Comparison of ENCODE assay signal across 8 cellular contexts in genomic region chr1:202952818-202953217, GRCh38. TPM values are rescaled to one million over a fixed set of nuclear protein-coding genes. Genes with fewer than 3 reads are reported as not detected.
DNase-seq lines count a peak whose midpoint lies in the region; ATAC-seq and TF ChIP-seq lines count a peak whose summit lies in the region.

No MANE protein-coding gene starts in this region.

- no peak overlapping the region for H3K4me3 ChIP-seq in mesendoderm (ENCODE audit: low read length)

- WGBS in mesendoderm (ENCODE audit: extremely low coverage, insufficient coverage, low lambda C conversion rate), result no CpG with 5 or more reads among the region's 4 CpGs

- H3K23ac ChIP-seq in mesendoderm (ENCODE audit: low read length), result no peak overlapping the region

- no peak overlapping the region for H2BK15ac ChIP-seq in mesendoderm (replicated peaks; ENCODE audit: low read depth)

- H3K27me3 ChIP-seq in mesendoderm (ENCODE audit: insufficient read depth, low read length, poor library complexity), result no peaks in the 10 kb centered on the region

- no peak overlapping the region for H4K5ac ChIP-seq in mesendoderm (ENCODE audit: low read length)

- no peak overlapping the region for H3K4me2 ChIP-seq in mesendoderm (ENCODE audit: low read length)

- no peak overlapping the region for H2AK5ac ChIP-seq in mesendoderm (ENCODE audit: low read length)

- H2BK5ac ChIP-seq in mesendoderm (ENCODE audit: low read length), result no peak overlapping the region

- ATAC-seq in HG03565 (IDR thresholded peaks at IDR 0.05; ENCODE audit: unreplicated experiment) (no peak), HG02642 (IDR thresholded peaks at IDR 0.05; ENCODE audit: poor library complexity, unreplicated experiment) (no peak), HG03175 (IDR thresholded peaks at IDR 0.05; ENCODE audit: unreplicated experiment) (no peak)

- no peak overlapping the region for H3K4ac ChIP-seq in mesendoderm (ENCODE audit: low read depth, low read length)

- no peak overlapping the region for H3K18ac ChIP-seq in mesendoderm (ENCODE audit: low read length)

- H3K36me3 ChIP-seq in mesendoderm (ENCODE audit: control insufficient read depth, insufficient read depth, low read length), result peaks cover 6% of the 10 kb centered on the region

- POLR2A ChIA-PET in RWPE1 (lab: Yijun Ruan, JAX; ENCODE audit: low non-redundant PET), result interaction anchor here (0.6 kb wide), 1 partner anchor 10 kb away, joined by 7 read pairs; no protein-coding TSS in a partner anchor

- no peak overlapping the region for H3K9ac ChIP-seq in mesendoderm (ENCODE audit: low read length)

- H3K56ac ChIP-seq in mesendoderm (ENCODE audit: low read length), result no peak overlapping the region

- TF ChIP-seq CTCF in RWPE1 (conservative IDR thresholded peaks at IDR 0.05; ENCODE audit: low read depth), result no peak

- CTCF ChIA-PET in RWPE1 (lab: Yijun Ruan, JAX), result interaction anchor here (0.6 to 1.2 kb wide), 3 partner anchors 47 to 808 kb away, joined by 3 read pairs; no protein-coding TSS in a partner anchor

- H3K27ac ChIP-seq in RWPE1, result no peak overlapping the region
- H3K27ac ChIP-seq in mesendoderm (ENCODE audit: low read depth, low read length), result no peak overlapping the region

- H4K8ac ChIP-seq in mesendoderm (ENCODE audit: low read depth, low read length), result no peak overlapping the region

- H3K79me2 ChIP-seq in mesendoderm (ENCODE audit: control insufficient read depth, insufficient read depth, low read length), result peaks cover 51% of the 10 kb centered on the region

- H3K79me1 ChIP-seq in mesendoderm (ENCODE audit: low read length), result peaks cover 18% of the 10 kb centered on the region

- DNase-seq in COLO829 (ENCODE audit: low spot score) (peak; percentile 94), RWPE1 (ENCODE audit: low spot score) (peak; percentile 92), epidermal melanocyte (ENCODE audit: insufficient read length, low spot score) (peak; percentile 71), myocyte (ENCODE audit: low read depth) (peak; percentile 35), mesendoderm (no peak)

- H2BK120ac ChIP-seq in mesendoderm (ENCODE audit: low read depth, low read length), result no peak overlapping the region

- H3K4me1 ChIP-seq in mesendoderm (ENCODE audit: control insufficient read depth, low read depth, low read length), result no peaks in the 10 kb centered on the region

RNA-seq across cellular contexts. Expression of gene ADIPOR1, which starts 5.3 kb away (rescaled TPM):
- total RNA-seq in myocyte, result 166 and 230 TPM in 2 replicates
- 125 TPM for polyA plus RNA-seq in myocyte (2012)
- polyA plus RNA-seq in mesendoderm (2013, experiment 1 of 2), result 95.5 TPM
- 94.0 TPM for polyA plus RNA-seq in mesendoderm (2013, experiment 2 of 2)

RNA-seq across cellular contexts. Expression of gene CYB5R1, which starts 14.2 kb away (rescaled TPM):
- 784 and 884 TPM in 2 replicates for total RNA-seq in myocyte
- polyA plus RNA-seq in myocyte (2012), result 508 TPM
- polyA plus RNA-seq in mesendoderm (2013, experiment 1 of 2), result 11.6 TPM
- 10.6 TPM for polyA plus RNA-seq in mesendoderm (2013, experiment 2 of 2)

RNA-seq across cellular contexts. Expression of gene KLHL12, which starts 25.8 kb away (rescaled TPM):
- 42.8 and 51.9 TPM in 2 replicates for total RNA-seq in myocyte
- 33.2 TPM for polyA plus RNA-seq in myocyte (2012)
- polyA plus RNA-seq in mesendoderm (2013, experiment 1 of 2), result 12.6 TPM
- 13.0 TPM for polyA plus RNA-seq in mesendoderm (2013, experiment 2 of 2)

RNA-seq across cellular contexts. Expression of gene TMEM183A, which starts 54.4 kb away (rescaled TPM):
- 90.5 and 108 TPM in 2 replicates for total RNA-seq in myocyte
- polyA plus RNA-seq in myocyte (2012), result 59.0 TPM
- 78.9 TPM for polyA plus RNA-seq in mesendoderm (2013, experiment 1 of 2)
- 80.1 TPM for polyA plus RNA-seq in mesendoderm (2013, experiment 2 of 2)
